ENCODE assay signal across 25 cellular contexts in the genomic region with DNA sequence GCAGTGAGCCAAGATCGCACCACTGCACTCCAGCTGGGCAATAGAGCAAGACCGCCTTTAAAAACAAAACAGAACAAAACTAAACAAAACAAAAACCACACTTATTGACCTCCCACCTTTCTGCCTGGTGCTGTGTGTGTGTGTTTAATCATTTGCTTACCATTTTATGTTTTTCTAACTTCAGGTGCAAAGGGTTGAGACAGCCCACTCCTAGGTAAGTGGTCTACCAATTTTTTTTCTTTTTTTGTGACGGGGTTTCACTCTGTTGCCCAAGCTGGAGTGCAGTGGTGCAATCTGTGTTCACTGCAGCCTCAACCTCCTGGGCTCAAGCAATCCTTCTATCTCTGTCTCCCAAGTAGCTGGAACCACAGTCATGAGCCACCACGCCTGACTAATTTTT.
"Had no signal": no experiment of that assay in that cellular context is flagged by ENCODE, and none has a peak within 500 bp of the region (broad histone marks: within the 10 kb centered on the region; RNA-seq: fewer than 3 reads in every experiment).

No MANE protein-coding gene starts in this region.

- ATAC-seq: activated CD4-positive, alpha-beta T cell treated with anti-CD3 and anti-CD28 coated beads for 36 hours; activated CD8-positive, alpha-beta memory T cell treated with anti-CD3 and anti-CD28 coated beads, Interleukin-2, amount 10 ng/mL, durations not matched to agents 7 days and 5 days; activated CD8-positive, alpha-beta T cell treated with anti-CD3 and anti-CD28 coated beads, Interleukin-2, amount 10 ng/mL, durations not matched to agents 7 days and 5 days; esophagus mucosa; foreskin keratinocyte; gastrocnemius medialis; heart left ventricle had no signal

- DNase-seq: activated CD4-positive, alpha-beta memory T cell treated with anti-CD3 and anti-CD28 coated beads for 36 hours; activated CD4-positive, alpha-beta T cell treated with anti-CD3 and anti-CD28 coated beads for 36 hours; activated CD4-positive, alpha-beta T cell treated with anti-CD3 and anti-CD28 coated beads, Interleukin-2, amount 10 ng/mL, durations not matched to agents 24 days and 14 days; activated CD4-positive, CD25-positive, alpha-beta regulatory T cell; activated CD4-positive, CD25-positive, alpha-beta regulatory T cell treated with anti-CD3 and anti-CD28 coated beads, Interleukin-2, amount 50 U/mL, for 72 hours; activated CD8-positive, alpha-beta memory T cell treated with anti-CD3 and anti-CD28 coated beads, Interleukin-2, amount 10 ng/mL, durations not matched to agents 7 days and 5 days; activated CD8-positive, alpha-beta memory T cell treated with anti-CD3 and anti-CD28 coated beads, Interleukin-2, amount 50 U/mL, for 4 hours; activated CD8-positive, alpha-beta T cell treated with anti-CD3 and anti-CD28 coated beads, Interleukin-2, amount 10 ng/mL, durations not matched to agents 7 days and 5 days; activated effector memory CD4-positive, alpha-beta T cell treated with anti-CD3 and anti-CD28 coated beads, Interleukin-2, amount 50 U/mL, for 16 hours; activated naive CD4-positive, alpha-beta T cell treated with anti-CD3 and anti-CD28 coated beads for 36 hours; activated naive CD8-positive, alpha-beta T cell treated with anti-CD3 and anti-CD28 coated beads, Interleukin-2, amount 10 ng/mL, durations not matched to agents 7 days and 5 days; activated T-cell treated with anti-CD3 and anti-CD28 coated beads, Interleukin-2, amount 50 U/mL, for 1 hour; activated T-cell treated with anti-CD3 and anti-CD28 coated beads, Interleukin-2, amount 50 U/mL, for 48 hours; anterior cingulate cortex; brain microvascular endothelial cell; cortex of kidney; dermis blood vessel endothelial cell; effector CD8-positive, alpha-beta T cell; foreskin keratinocyte; gastrocnemius medialis; glutamatergic neuron; heart left ventricle; T-helper 2 cell had no signal

- H3K4me3 ChIP-seq: gastrocnemius medialis, heart left ventricle had no signal

- H3K27ac ChIP-seq: brain microvascular endothelial cell, epithelial cell of prostate, foreskin keratinocyte, gastrocnemius medialis, heart left ventricle had no signal

- H3K36me3 ChIP-seq: brain microvascular endothelial cell, gastrocnemius medialis, heart left ventricle had no signal

- H3K9me3 ChIP-seq: gastrocnemius medialis, heart left ventricle had no signal

- H3K27me3 ChIP-seq: brain microvascular endothelial cell, foreskin keratinocyte, gastrocnemius medialis, heart left ventricle had no signal

- H3K4me1 ChIP-seq: foreskin keratinocyte, gastrocnemius medialis, heart left ventricle had no signal
